Comparison of ENCODE assay signal across 24 cellular contexts in the genomic region with DNA sequence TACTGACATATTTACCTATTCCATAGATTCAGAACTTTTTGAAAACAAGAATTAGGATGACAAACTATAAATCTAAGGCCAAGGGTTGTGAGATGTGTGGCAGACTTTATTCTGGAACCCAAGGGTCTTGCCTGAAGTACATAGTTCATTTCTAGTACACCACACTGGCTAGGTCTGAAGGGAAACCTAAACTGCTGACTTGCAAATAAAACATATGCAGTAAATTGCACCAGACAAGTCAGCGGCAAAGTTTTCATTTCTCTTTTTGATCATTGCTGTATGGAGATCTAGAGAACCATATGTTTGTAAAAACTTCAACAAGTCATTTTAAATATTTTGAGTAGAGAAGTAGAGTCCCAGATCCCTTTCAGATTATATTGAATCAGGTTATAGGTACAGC. TPM values are rescaled to one million over a fixed set of nuclear protein-coding genes. Genes with fewer than 3 reads are reported as not detected.
DNase-seq lines count a peak whose midpoint lies in the region; ATAC-seq, FAIRE-seq and TF ChIP-seq lines count a peak whose summit lies in the region.
"Had no signal": no experiment of that assay in that cellular context is flagged by ENCODE, and none has a peak within 500 bp of the region (broad histone marks: within the 10 kb centered on the region; RNA-seq: fewer than 3 reads in every experiment).

No MANE protein-coding gene starts in this region.

- TF ChIP-seq EP300 in HepG2 (IDR thresholded peaks at IDR 0.05; ENCODE audit: low read depth in 2 of 2, low read length in 2 of 2) (no peak), HepG2 (CRISPR knock-in tag; IDR thresholded peaks at IDR 0.05; ENCODE audit: borderline replicate concordance) (no peak)

- no peak overlapping the region for H3K4me2 ChIP-seq in HepG2 (ENCODE audit: low read depth, low read length)
- no peak overlapping the region for H3K4me2 ChIP-seq in keratinocyte (ENCODE audit: control insufficient read depth, extremely low read depth, insufficient read depth, low read depth, low read length)
- H3K4me2 ChIP-seq: GM23338 had no signal

- BruUV-seq in HepG2 (replicated peaks; lab: Mats Ljungman, UMichigan), result no TSS peak

- CTCF ChIA-PET in HepG2 (lab: Yijun Ruan, JAX; ENCODE audit: low intra/inter-chr PET ratio, low total read pairs), result no interaction called here

- intact Hi-C loops in HepG2 (cut with micrococcal nuclease; ENCODE audit: unreplicated experiment), result no loop called here
- intact Hi-C loops in right lobe of liver (cut with DNase I), result no loop called here

- DNase-seq in HepG2 (ENCODE audit: low spot score), result no peak
- DNase-seq in right lobe of liver, result no peak
- peak; percentile 28 for DNase-seq in RPMI8226
- no peak for DNase-seq in keratinocyte (ENCODE audit: low read depth, low spot score)
- DNase-seq: ACHN; AML-193; BE2C; CD4-positive, alpha-beta T cell; CD8-positive, alpha-beta memory T cell; DMS 273 treated with DMSO at 0.1 percent for 48 hours; DMS79; EL; GDM1; H7; HCEC 1CT had no signal

- FAIRE-seq in HepG2 (lab: Jason Lieb, UNC) (no peak), keratinocyte (lab: Jason Lieb, UNC) (peak; percentile 13)
- FAIRE-seq: A204.1, GM12878, GM19239 had no signal

- H3K4me3 ChIP-seq in HepG2 (replicated peaks in 1 of 3; ENCODE audit: insufficient read depth in 1 of 3, low read depth in 2 of 3, low read length in 3 of 3), result no peak overlapping the region
- H3K4me3 ChIP-seq in right lobe of liver, result no peak overlapping the region
- no peak overlapping the region for H3K4me3 ChIP-seq in keratinocyte (ENCODE audit: control insufficient read depth in 2 of 3, extremely low read depth in 1 of 3, insufficient read depth in 2 of 3, low read depth in 1 of 3, low read length in 3 of 3)
- H3K4me3 ChIP-seq: BLaER1 treated with 17β-estradiol and CSF1 and Interleukin-3, amounts not matched to agents 10 nM and 100 nM; GM12878; GM23338 had no signal

- H4K20me1 ChIP-seq in HepG2 (ENCODE audit: insufficient read depth, low read length) (no peaks in the 10 kb centered on the region), keratinocyte (ENCODE audit: control insufficient read depth, extremely low read depth, insufficient read depth, low read length) (no peaks in the 10 kb centered on the region)
- H4K20me1 ChIP-seq: BLaER1 treated with 17β-estradiol and CSF1 and Interleukin-3, amounts not matched to agents 10 nM and 100 nM had no signal

- H3K36me3 ChIP-seq in HepG2 (replicated peaks in 1 of 2; ENCODE audit: control insufficient read depth in 1 of 2, insufficient read depth in 2 of 2, low read length in 2 of 2) (no peaks in the 10 kb centered on the region), right lobe of liver (no peaks in the 10 kb centered on the region), keratinocyte (ENCODE audit: control insufficient read depth in 2 of 2, extremely low read depth in 1 of 2, insufficient read depth in 2 of 2, low read length in 2 of 2) (no peaks in the 10 kb centered on the region)
- H3K36me3 ChIP-seq: BE2C; BLaER1 treated with 17β-estradiol and CSF1 and Interleukin-3, amounts not matched to agents 10 nM and 100 nM had no signal

- H3K9me1 ChIP-seq in keratinocyte (ENCODE audit: control insufficient read depth, extremely low read depth, insufficient read depth, low read length), result no peaks in the 10 kb centered on the region

- dilution Hi-C loops in keratinocyte (cut with MboI; ENCODE audit: extremely low pct_ligation_motif_present, low sequenced_read_pairs), result no loop called here

- no peaks in the 10 kb centered on the region for H3K79me2 ChIP-seq in HepG2 (ENCODE audit: insufficient read depth, low read length)
- H3K79me2 ChIP-seq in keratinocyte (ENCODE audit: control insufficient read depth, insufficient read depth, low read length), result no peaks in the 10 kb centered on the region

- in situ Hi-C loops in HepG2 (cut with HindIII; ENCODE audit: extremely low pct_ligation_motif_present, low pct_unique_long_range_greater_than_20kb), result no loop called here

- no peaks in the 10 kb centered on the region for H3K9me3 ChIP-seq in HepG2 (ENCODE audit: low read length)
- H3K9me3 ChIP-seq in right lobe of liver, result no peaks in the 10 kb centered on the region
- H3K9me3 ChIP-seq in keratinocyte (ENCODE audit: control insufficient read depth, low read depth, low read length), result no peaks in the 10 kb centered on the region
- H3K9me3 ChIP-seq: BE2C; BLaER1 treated with 17β-estradiol and CSF1 and Interleukin-3, amounts not matched to agents 10 nM and 100 nM had no signal

- POLR2A ChIA-PET in HepG2 (lab: Yijun Ruan, JAX), result no interaction called here

- no peak overlapping the region for H3K27ac ChIP-seq in HepG2 (ENCODE audit: extremely low read length, insufficient read depth, low read length)
- H3K27ac ChIP-seq in right lobe of liver, result no peak overlapping the region
- no peak overlapping the region for H3K27ac ChIP-seq in keratinocyte (ENCODE audit: control insufficient read depth, insufficient read depth, low read length)
- H3K27ac ChIP-seq: 22Rv1; BLaER1 treated with 17β-estradiol and CSF1 and Interleukin-3, amounts not matched to agents 10 nM and 100 nM had no signal

- H3K9ac ChIP-seq in HepG2 (ENCODE audit: insufficient read depth, low read depth, low read length) (no peak overlapping the region), keratinocyte (ENCODE audit: control insufficient read depth, extremely low read depth, insufficient read depth, low read length) (no peak overlapping the region)
- H3K9ac ChIP-seq: BLaER1 treated with 17β-estradiol and CSF1 and Interleukin-3, amounts not matched to agents 10 nM and 100 nM had no signal

- H2AFZ ChIP-seq in HepG2 (ENCODE audit: low read length), result no peak overlapping the region
- no peak overlapping the region for H2AFZ ChIP-seq in keratinocyte (ENCODE audit: control insufficient read depth, low read length)
- H2AFZ ChIP-seq: GM23338 had no signal

- TF ChIP-seq CTCF in HepG2 (CRISPR knock-in tag; IDR thresholded peaks at IDR 0.05) (no peak), right lobe of liver (IDR thresholded peaks at IDR 0.05) (no peak), keratinocyte (optimal IDR thresholded peaks at IDR 0.05 in 1 of 3, IDR thresholded peaks at IDR 0.05 in 1 of 3, conservative IDR thresholded peaks at IDR 0.05 in 1 of 3; ENCODE audit: extremely low read depth in 1 of 3, insufficient read depth in 2 of 3, low read length in 3 of 3) (no peak)

- WGBS in HepG2 (ENCODE audit: low lambda C conversion rate), result 93% methylated on average over 1 of the region's 1 CpG
- WGBS in right lobe of liver (ENCODE audit: insufficient coverage, low coverage, low lambda C conversion rate, missing lambda C conversion rate), result 94% methylated on average over 1 of the region's 1 CpG

- ATAC-seq in HepG2 (no peak), right lobe of liver (no peak), GM21576 (IDR thresholded peaks at IDR 0.05; ENCODE audit: unreplicated experiment) (no peak), HG02759 (IDR thresholded peaks at IDR 0.05; ENCODE audit: unreplicated experiment) (no peak), HG02678 (IDR thresholded peaks at IDR 0.05; ENCODE audit: unreplicated experiment) (no peak)
- ATAC-seq: GM12878, GM23338 had no signal

- H3K27me3 ChIP-seq in HepG2 (ENCODE audit: control insufficient read depth in 1 of 2, insufficient read depth in 2 of 2, low read length in 2 of 2) (no peaks in the 10 kb centered on the region), right lobe of liver (no peaks in the 10 kb centered on the region), keratinocyte (ENCODE audit: control insufficient read depth, extremely low read depth, insufficient read depth, low read length) (no peaks in the 10 kb centered on the region)
- H3K27me3 ChIP-seq: BE2C; BLaER1 treated with 17β-estradiol and CSF1 and Interleukin-3, amounts not matched to agents 10 nM and 100 nM had no signal

- H3K4me1 ChIP-seq in HepG2 (ENCODE audit: insufficient read depth, low read length) (peaks cover 9% of the 10 kb centered on the region; the same call in 1 of the 2 replicates), right lobe of liver (no peaks in the 10 kb centered on the region), keratinocyte (ENCODE audit: control insufficient read depth, extremely low read depth, insufficient read depth, low read length) (peaks cover 17% of the 10 kb centered on the region)
- H3K4me1 ChIP-seq: BE2C had no signal

- TF ChIP-seq POLR2A in HepG2 (IDR thresholded peaks at IDR 0.05; ENCODE audit: insufficient read depth in 1 of 2, low read depth in 2 of 2, low read length in 2 of 2) (no peak), right lobe of liver (IDR thresholded peaks at IDR 0.05) (no peak)

- no peak for TF ChIP-seq RAD21 in HepG2 (CRISPR knock-in tag; IDR thresholded peaks at IDR 0.05)

RNA-seq across cellular contexts. Expression of a gene that starts 43.9 kb away (rescaled TPM):
- total RNA-seq in HepG2 (2016; rRNA removed; fragmentation: Illumina TruSeq; extraction: Trizol) (2.4 and 3.2 TPM in 2 replicates), right lobe of liver (under 1 TPM; 0.49 to 0.97 (median 0.55) TPM)
- 0.30 and 0.53 TPM in 2 replicates for total RNA-seq in HepG2 (2016; cell fraction: cytosol; rRNA removed; fragmentation: Illumina TruSeq; extraction: Trizol; ENCODE audit: low read depth)
- total RNA-seq in HepG2 (2016; cell fraction: insoluble cytoplasmic fraction; rRNA removed; fragmentation: Illumina TruSeq; extraction: Trizol), result 2.7 and 3.6 TPM in 2 replicates
- total RNA-seq in HepG2 (2016; cell fraction: membrane; rRNA removed; fragmentation: Illumina TruSeq; extraction: Trizol), result 2.0 TPM in 2 replicates
- total RNA-seq in HepG2 (2016; cell fraction: nucleus; rRNA removed; fragmentation: Illumina TruSeq; extraction: Trizol), result 2.8 and 3.0 TPM in 2 replicates
- polyA plus RNA-seq in HepG2 (2011; rRNA removed) (7.9 and 8.3 TPM in 2 replicates), keratinocyte (1.1 to 1.2 TPM (median 1.2 TPM) in 3 replicates)
- 3.3 and 6.8 TPM in 2 replicates for polyA plus RNA-seq in HepG2 (2011; cell fraction: cytosol; rRNA removed)
- polyA plus RNA-seq in HepG2 (2011; cell fraction: nucleus; rRNA removed), result 3.2 and 5.6 TPM in 2 replicates
- polyA plus RNA-seq in HepG2 (2012), result 9.1 and 11.8 TPM in 2 replicates
- polyA plus RNA-seq in HepG2 (2016; cell fraction: cytosol; fragmentation: Illumina TruSeq; extraction: Trizol; ENCODE audit: low read depth), result 0.17 and 0.19 TPM in 2 replicates
- polyA plus RNA-seq in HepG2 (2016; cell fraction: insoluble cytoplasmic fraction; fragmentation: Illumina TruSeq; extraction: Trizol; ENCODE audit: low read depth), result 3.1 and 3.5 TPM in 2 replicates
- 0.88 and 1.0 TPM in 2 replicates for polyA plus RNA-seq in HepG2 (2016; cell fraction: membrane; fragmentation: Illumina TruSeq; extraction: Trizol; ENCODE audit: low read depth)
- 2.0 and 2.1 TPM in 2 replicates for polyA plus RNA-seq in HepG2 (2016; cell fraction: nucleus; fragmentation: Illumina TruSeq; extraction: Trizol; ENCODE audit: insufficient read depth, low read depth)
- polyA minus RNA-seq in HepG2 (2011; rRNA and poly(A)+ RNA removed; ENCODE audit: low replicate concordance), result 0.47 and 5.8 TPM in 2 replicates
- 4.8 and 5.8 TPM in 2 replicates for polyA minus RNA-seq in HepG2 (2011; cell fraction: cytosol; rRNA and poly(A)+ RNA removed)
- 23.4 and 33.6 TPM in 2 replicates for polyA minus RNA-seq in HepG2 (2011; cell fraction: nucleus; rRNA and poly(A)+ RNA removed)
- not detected for polyA plus RNA-seq in keratinocyte (2011; ENCODE audit: low read depth)
- polyA plus RNA-seq in keratinocyte (2011; cell fraction: cytosol; rRNA removed), result 1.3 and 2.3 TPM in 2 replicates
- polyA plus RNA-seq in keratinocyte (2011; cell fraction: nucleus; rRNA removed), result 0.60 and 1.00 TPM in 2 replicates
- 0.27 and 0.55 TPM in 2 replicates for polyA plus RNA-seq in keratinocyte (2012; ENCODE audit: low replicate concordance)
- polyA minus RNA-seq in keratinocyte, result 0.43 to 0.86 TPM in 2 of 3 replicates, not detected in the other
- polyA minus RNA-seq in keratinocyte (2011; cell fraction: cytosol; rRNA and poly(A)+ RNA removed), result 1.2 TPM
- 0.21 and 2.2 TPM in 2 replicates for polyA minus RNA-seq in keratinocyte (2011; cell fraction: nucleus; rRNA and poly(A)+ RNA removed)
